20 cellular contexts compared by ENCODE assay signal in the genomic region with DNA sequence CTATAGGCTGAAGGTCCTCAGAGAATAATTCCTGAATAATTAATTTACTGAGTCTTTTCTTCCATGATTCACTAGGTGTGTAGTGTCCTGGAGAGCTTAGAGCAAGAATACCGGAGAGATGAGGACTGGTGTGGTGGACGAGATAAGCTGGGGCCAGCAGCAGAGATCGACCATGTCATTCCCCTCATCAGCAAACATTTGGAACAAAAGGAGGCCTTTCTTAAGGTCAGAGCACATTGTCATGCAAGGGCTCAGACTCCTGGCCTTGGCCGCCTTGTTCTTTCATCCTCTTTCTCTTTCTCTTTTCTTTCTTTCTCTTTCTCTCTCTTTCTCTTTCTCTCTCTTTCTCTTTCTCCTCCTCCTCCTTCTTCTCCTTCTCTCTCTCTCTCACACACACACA.
DNase-seq lines count a peak whose midpoint lies in the region; ATAC-seq and TF ChIP-seq lines count a peak whose summit lies in the region.
"Had no signal": no experiment of that assay in that cellular context is flagged by ENCODE, and none has a peak within 500 bp of the region (broad histone marks: within the 10 kb centered on the region; RNA-seq: fewer than 3 reads in every experiment).

No MANE protein-coding gene starts in this region.

- H3K4me1 Mint-ChIP-seq in GM23338, result peaks cover 27% of the 10 kb centered on the region
- peaks cover 17% of the 10 kb centered on the region for H3K4me1 Mint-ChIP-seq in glutamatergic neuron (ENCODE audit: low read depth, unreplicated experiment)
- H3K4me1 Mint-ChIP-seq in neural crest cell, result peaks cover 17% of the 10 kb centered on the region
- H3K4me1 Mint-ChIP-seq: CD14-positive monocyte, IgD-negative memory B cell had no signal

- H3K27ac Mint-ChIP-seq in GM23338, result no peak overlapping the region
- peak overlapping the region; percentile 56 for H3K27ac Mint-ChIP-seq in glutamatergic neuron (ENCODE audit: unreplicated experiment)
- peak overlapping the region; percentile 94 for H3K27ac Mint-ChIP-seq in neural crest cell (ENCODE audit: unreplicated experiment)
- H3K27ac Mint-ChIP-seq: CD14-positive monocyte, IgD-negative memory B cell had no signal

- no peaks in the 10 kb centered on the region for H3K27me3 ChIP-seq in GM23338 (ENCODE audit: insufficient read depth)
- H3K27me3 ChIP-seq in NT2/D1 (ENCODE audit: insufficient read depth, insufficient read length), result no peaks in the 10 kb centered on the region

- H3K9me3 Mint-ChIP-seq in GM23338, result no peaks in the 10 kb centered on the region
- peaks cover 10% of the 10 kb centered on the region for H3K9me3 Mint-ChIP-seq in glutamatergic neuron (ENCODE audit: unreplicated experiment)
- H3K9me3 Mint-ChIP-seq in neural crest cell, result peaks cover 4% of the 10 kb centered on the region

- H3K36me3 Mint-ChIP-seq in GM23338 (ENCODE audit: low read depth) (0 out of 3 replicates have a peak, but pooled peaks cover 4% of the 10 kb centered on the region), glutamatergic neuron (ENCODE audit: unreplicated experiment) (peaks cover 18% of the 10 kb centered on the region), neural crest cell (ENCODE audit: low read depth) (peaks cover 30% of the 10 kb centered on the region)
- H3K36me3 Mint-ChIP-seq: CD14-positive monocyte, IgD-negative memory B cell had no signal

- no peaks in the 10 kb centered on the region for H3K9me3 ChIP-seq in NT2/D1 (ENCODE audit: insufficient read depth, low read length)
- H3K9me3 ChIP-seq: SK-N-SH had no signal

- no peak overlapping the region for H3K27ac ChIP-seq in GM23338 (ENCODE audit: low read depth)

- no peak overlapping the region for H2AFZ ChIP-seq in GM23338

- no peak for TF ChIP-seq CTCF in GM23338 (conservative IDR thresholded peaks at IDR 0.05; ENCODE audit: low read depth in 2 of 2)
- TF ChIP-seq CTCF in glutamatergic neuron (IDR thresholded peaks at IDR 0.05; ENCODE audit: partially characterized antibody, unreplicated experiment), result no peak
- no peak for TF ChIP-seq CTCF in neural crest cell (conservative IDR thresholded peaks at IDR 0.05)

- peaks cover 18% of the 10 kb centered on the region for H3K4me1 ChIP-seq in GM23338 (ENCODE audit: insufficient read depth)
- peaks cover 2% of the 10 kb centered on the region for H3K4me1 ChIP-seq in NT2/D1 (ENCODE audit: insufficient read depth, insufficient read length)

- no peak overlapping the region for H3K4me3 ChIP-seq in GM23338
- no peak overlapping the region for H3K4me3 ChIP-seq in NT2/D1 (ENCODE audit: insufficient read length, low read depth)

- H3K27me3 Mint-ChIP-seq in GM23338 (ENCODE audit: insufficient read depth, low read depth, poor library complexity), result peaks cover 3% of the 10 kb centered on the region
- H3K27me3 Mint-ChIP-seq in glutamatergic neuron (ENCODE audit: unreplicated experiment), result peaks cover 9% of the 10 kb centered on the region
- no peaks in the 10 kb centered on the region for H3K27me3 Mint-ChIP-seq in neural crest cell (ENCODE audit: low read depth)

- DNase-seq in GM23338 (ENCODE audit: low spot score) (peak; percentile 68), NT2/D1 (ENCODE audit: low read depth, low spot score) (peak; percentile 38), glutamatergic neuron (no peak), neural crest cell (ENCODE audit: low read depth, low spot score) (no peak), hepatic stellate cell (ENCODE audit: low spot score) (no peak), NCI-H524 treated with DMSO at 0.1 percent for 48 hours (lab: John Stamatoyannopoulos, UW) (no peak)
- no peak for DNase-seq in stimulated activated CD4-positive, alpha-beta T cell treated with anti-CD3 and anti-CD28 coated beads, Interleukin-1b, Interleukin-23, amount 100 ng/mL, for 48 hours
- DNase-seq: Karpas-422, NCI-H1105 treated with DMSO at 0.1 percent for 48 hours, NCI-H1694 treated with DMSO at 0.1 percent for 48 hours, NCI-H2081 treated with DMSO at 0.1 percent for 48 hours, NCI-H446, NCI-H526 treated with DMSO at 0.1 percent for 48 hours, SIG-M5, SK-N-SH had no signal

- no peaks in the 10 kb centered on the region for H3K79me2 ChIP-seq in GM23338 (replicated peaks; ENCODE audit: insufficient read depth)

- peak overlapping the region; percentile 16 for H3K4me2 ChIP-seq in GM23338
- H3K4me2 ChIP-seq: SK-N-SH had no signal

- no peaks in the 10 kb centered on the region for H3K36me3 ChIP-seq in GM23338 (ENCODE audit: insufficient read depth)
- H3K36me3 ChIP-seq in NT2/D1 (ENCODE audit: insufficient read depth, insufficient read length, low read length), result peaks cover 3% of the 10 kb centered on the region

- H4K20me1 ChIP-seq in GM23338 (replicated peaks; ENCODE audit: insufficient read depth), result no peaks in the 10 kb centered on the region

- no peaks in the 10 kb centered on the region for H3F3A ChIP-seq in GM23338 (replicated peaks; ENCODE audit: low read depth)

- no peak overlapping the region for H3K9ac ChIP-seq in NT2/D1 (ENCODE audit: insufficient read length, low read depth)
- H3K9ac ChIP-seq: SK-N-SH had no signal

- H3K4me3 Mint-ChIP-seq in GM23338, result no peak overlapping the region
- no peak overlapping the region for H3K4me3 Mint-ChIP-seq in glutamatergic neuron (ENCODE audit: unreplicated experiment)
- no peak overlapping the region for H3K4me3 Mint-ChIP-seq in neural crest cell
- H3K4me3 Mint-ChIP-seq: CD14-positive monocyte, IgD-negative memory B cell had no signal

- ATAC-seq in GM23338 (peak; percentile 94), GM18519 (IDR thresholded peaks at IDR 0.05; ENCODE audit: low FRiP score, unreplicated experiment) (no peak)
- ATAC-seq: HCT116, Panc1 had no signal

- peaks cover 14% of the 10 kb centered on the region for H3K9me2 ChIP-seq in GM23338 (ENCODE audit: insufficient read depth)
- H3K9me2 ChIP-seq: SK-N-SH had no signal

TF ChIP-seq in GM23338, 12 proteins besides CTCF, POLR2A, EP300 and RAD21 (continues in another document):
- no peak for TF ChIP-seq NANOG (IDR thresholded peaks at IDR 0.05; ENCODE audit: borderline replicate concordance)
- TF ChIP-seq, protein P1, sequence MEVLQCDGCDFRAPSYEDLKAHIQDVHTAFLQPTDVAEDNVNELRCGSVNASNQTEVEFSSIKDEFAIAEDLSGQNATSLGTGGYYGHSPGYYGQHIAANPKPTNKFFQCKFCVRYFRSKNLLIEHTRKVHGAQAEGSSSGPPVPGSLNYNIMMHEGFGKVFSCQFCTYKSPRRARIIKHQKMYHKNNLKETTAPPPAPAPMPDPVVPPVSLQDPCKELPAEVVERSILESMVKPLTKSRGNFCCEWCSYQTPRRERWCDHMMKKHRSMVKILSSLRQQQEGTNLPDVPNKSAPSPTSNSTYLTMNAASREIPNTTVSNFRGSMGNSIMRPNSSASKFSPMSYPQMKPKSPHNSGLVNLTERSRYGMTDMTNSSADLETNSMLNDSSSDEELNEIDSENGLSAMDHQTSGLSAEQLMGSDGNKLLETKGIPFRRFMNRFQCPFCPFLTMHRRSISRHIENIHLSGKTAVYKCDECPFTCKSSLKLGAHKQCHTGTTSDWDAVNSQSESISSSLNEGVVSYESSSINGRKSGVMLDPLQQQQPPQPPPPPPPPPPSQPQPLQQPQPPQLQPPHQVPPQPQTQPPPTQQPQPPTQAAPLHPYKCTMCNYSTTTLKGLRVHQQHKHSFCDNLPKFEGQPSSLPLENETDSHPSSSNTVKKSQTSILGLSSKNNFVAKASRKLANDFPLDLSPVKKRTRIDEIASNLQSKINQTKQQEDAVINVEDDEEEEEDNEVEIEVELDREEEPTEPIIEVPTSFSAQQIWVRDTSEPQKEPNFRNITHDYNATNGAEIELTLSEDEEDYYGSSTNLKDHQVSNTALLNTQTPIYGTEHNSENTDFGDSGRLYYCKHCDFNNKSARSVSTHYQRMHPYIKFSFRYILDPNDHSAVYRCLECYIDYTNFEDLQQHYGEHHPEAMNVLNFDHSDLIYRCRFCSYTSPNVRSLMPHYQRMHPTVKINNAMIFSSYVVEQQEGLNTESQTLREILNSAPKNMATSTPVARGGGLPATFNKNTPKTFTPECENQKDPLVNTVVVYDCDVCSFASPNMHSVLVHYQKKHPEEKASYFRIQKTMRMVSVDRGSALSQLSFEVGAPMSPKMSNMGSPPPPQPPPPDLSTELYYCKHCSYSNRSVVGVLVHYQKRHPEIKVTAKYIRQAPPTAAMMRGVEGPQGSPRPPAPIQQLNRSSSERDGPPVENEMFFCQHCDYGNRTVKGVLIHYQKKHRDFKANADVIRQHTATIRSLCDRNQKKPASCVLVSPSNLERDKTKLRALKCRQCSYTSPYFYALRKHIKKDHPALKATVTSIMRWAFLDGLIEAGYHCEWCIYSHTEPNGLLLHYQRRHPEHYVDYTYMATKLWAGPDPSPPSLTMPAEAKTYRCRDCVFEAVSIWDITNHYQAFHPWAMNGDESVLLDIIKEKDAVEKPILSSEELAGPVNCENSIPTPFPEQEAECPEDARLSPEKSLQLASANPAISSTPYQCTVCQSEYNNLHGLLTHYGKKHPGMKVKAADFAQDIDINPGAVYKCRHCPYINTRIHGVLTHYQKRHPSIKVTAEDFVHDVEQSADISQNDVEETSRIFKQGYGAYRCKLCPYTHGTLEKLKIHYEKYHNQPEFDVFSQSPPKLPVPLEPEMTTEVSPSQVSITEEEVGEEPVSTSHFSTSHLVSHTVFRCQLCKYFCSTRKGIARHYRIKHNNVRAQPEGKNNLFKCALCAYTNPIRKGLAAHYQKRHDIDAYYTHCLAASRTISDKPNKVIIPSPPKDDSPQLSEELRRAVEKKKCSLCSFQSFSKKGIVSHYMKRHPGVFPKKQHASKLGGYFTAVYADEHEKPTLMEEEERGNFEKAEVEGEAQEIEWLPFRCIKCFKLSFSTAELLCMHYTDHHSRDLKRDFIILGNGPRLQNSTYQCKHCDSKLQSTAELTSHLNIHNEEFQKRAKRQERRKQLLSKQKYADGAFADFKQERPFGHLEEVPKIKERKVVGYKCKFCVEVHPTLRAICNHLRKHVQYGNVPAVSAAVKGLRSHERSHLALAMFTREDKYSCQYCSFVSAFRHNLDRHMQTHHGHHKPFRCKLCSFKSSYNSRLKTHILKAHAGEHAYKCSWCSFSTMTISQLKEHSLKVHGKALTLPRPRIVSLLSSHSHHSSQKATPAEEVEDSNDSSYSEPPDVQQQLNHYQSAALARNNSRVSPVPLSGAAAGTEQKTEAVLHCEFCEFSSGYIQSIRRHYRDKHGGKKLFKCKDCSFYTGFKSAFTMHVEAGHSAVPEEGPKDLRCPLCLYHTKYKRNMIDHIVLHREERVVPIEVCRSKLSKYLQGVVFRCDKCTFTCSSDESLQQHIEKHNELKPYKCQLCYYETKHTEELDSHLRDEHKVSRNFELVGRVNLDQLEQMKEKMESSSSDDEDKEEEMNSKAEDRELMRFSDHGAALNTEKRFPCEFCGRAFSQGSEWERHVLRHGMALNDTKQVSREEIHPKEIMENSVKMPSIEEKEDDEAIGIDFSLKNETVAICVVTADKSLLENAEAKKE (CRISPR knock-in tag; IDR thresholded peaks at IDR 0.05), result peak; percentile 95

Comparison
In these comparisons a context has a peak if more than half of its experiments do, and no peak if none do; other contexts are left out.
1. DNase-seq: peak in GM23338 (single experiment) and NT2/D1 (single experiment); none in glutamatergic neuron (single experiment), neural crest cell (single experiment), hepatic stellate cell (single experiment), stimulated activated CD4-positive, alpha-beta T cell treated with anti-CD3 and anti-CD28 coated beads, Interleukin-1b, Interleukin-23, amount 100 ng/mL, for 48 hours (single experiment) and NCI-H524 treated with DMSO at 0.1 percent for 48 hours (single experiment).